Comparison of ENCODE assay signal across 24 cellular contexts in the genomic region with DNA sequence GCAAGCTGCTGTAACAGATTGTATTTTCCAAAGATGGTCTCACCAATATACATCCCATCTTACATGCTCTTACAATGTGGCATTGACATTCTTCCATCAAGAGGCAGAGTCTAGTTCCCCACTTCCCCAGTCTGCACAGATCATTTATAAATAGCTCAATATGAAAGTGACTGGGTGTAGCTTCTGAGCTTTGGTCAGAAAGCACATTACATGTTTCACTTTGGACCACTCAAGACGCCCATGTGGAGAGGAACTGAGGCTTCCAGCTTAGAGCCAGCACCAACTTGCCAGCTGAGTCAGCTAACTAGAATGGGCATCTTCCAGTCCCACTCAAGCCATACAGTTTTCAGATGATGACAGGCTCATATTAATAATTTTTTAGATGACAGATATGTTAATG. TPM values are rescaled to one million over a fixed set of nuclear protein-coding genes. Genes with fewer than 3 reads are reported as not detected.
A peak's percentile ranks its signal among the peaks of the same experiment; 100 is the strongest.
DNase-seq lines count a peak whose midpoint lies in the region; ATAC-seq, FAIRE-seq and TF ChIP-seq lines count a peak whose summit lies in the region.
"Had no signal": no experiment of that assay in that cellular context is flagged by ENCODE, and none has a peak within 500 bp of the region (broad histone marks: within the 10 kb centered on the region; RNA-seq: fewer than 3 reads in every experiment).

No MANE protein-coding gene starts in this region.

- H3K4me1 ChIP-seq in astrocyte (ENCODE audit: insufficient read depth, low read length) = no peaks in the 10 kb centered on the region
- no peaks in the 10 kb centered on the region for H3K4me1 ChIP-seq in vagina
- peaks cover 11% of the 10 kb centered on the region for H3K4me1 ChIP-seq in PC-3 (ENCODE audit: insufficient read depth, low read length)
- no peaks in the 10 kb centered on the region for H3K4me1 ChIP-seq in HAP-1
- H3K4me1 ChIP-seq: SJCRH30 had no signal

- H3K4me3 Mint-ChIP-seq in astrocyte (ENCODE audit: unreplicated experiment) = no peak overlapping the region
- H3K4me3 Mint-ChIP-seq: CD4-positive, alpha-beta T cell had no signal

- no peak overlapping the region for H3K4me2 ChIP-seq in astrocyte (ENCODE audit: low read length)
- H3K4me2 ChIP-seq in PC-3 (ENCODE audit: low read length) = no peak overlapping the region

- TF ChIP-seq CTCF in astrocyte (IDR thresholded peaks at IDR 0.05; ENCODE audit: insufficient read depth, low read depth, low read length) (no peak), vagina (IDR thresholded peaks at IDR 0.05) (no peak), PC-3 (conservative IDR thresholded peaks at IDR 0.05; ENCODE audit: low read depth, low read length) (no peak)

- H3K79me2 ChIP-seq in astrocyte (ENCODE audit: insufficient read depth, low read length) (no peaks in the 10 kb centered on the region), PC-3 (ENCODE audit: low read length) (no peaks in the 10 kb centered on the region)

- no peak overlapping the region for H2AFZ ChIP-seq in astrocyte (ENCODE audit: low read depth, low read length)
- no peak overlapping the region for H2AFZ ChIP-seq in PC-3 (ENCODE audit: low read length)

- in situ Hi-C loops in HAP-1 (cut with MboI; ENCODE audit: low sequenced_read_pairs) = no loop called here

- intact Hi-C loops in vagina (cut with DNase I) = no loop called here
- intact Hi-C loops in PC-3 (cut with micrococcal nuclease) = no loop called here

- no peak overlapping the region for H3K27ac ChIP-seq in astrocyte (ENCODE audit: low read depth, low read length)
- H3K27ac ChIP-seq in vagina = no peak overlapping the region
- H3K27ac ChIP-seq in PC-3 (ENCODE audit: low read length) = no peak overlapping the region
- H3K27ac ChIP-seq: RWPE1, SJCRH30 had no signal

- no peaks in the 10 kb centered on the region for H3K9me2 ChIP-seq in PC-3 (replicated peaks; ENCODE audit: low read length)

- no peaks in the 10 kb centered on the region for H3K36me3 ChIP-seq in astrocyte (ENCODE audit: insufficient read depth, low read length)
- H3K36me3 ChIP-seq in vagina = no peaks in the 10 kb centered on the region
- no peaks in the 10 kb centered on the region for H3K36me3 ChIP-seq in PC-3 (ENCODE audit: low read depth, low read length)
- no peaks in the 10 kb centered on the region for H3K36me3 ChIP-seq in HAP-1 (replicated peaks)

- no peaks in the 10 kb centered on the region for H4K20me1 ChIP-seq in astrocyte (ENCODE audit: insufficient read depth, low read length)
- H4K20me1 ChIP-seq in PC-3 (ENCODE audit: low read length) = no peaks in the 10 kb centered on the region

- H3K9ac ChIP-seq in astrocyte (ENCODE audit: low read length) (no peak overlapping the region), PC-3 (ENCODE audit: low read length) (no peak overlapping the region)

- no peaks in the 10 kb centered on the region for H3K9me3 ChIP-seq in astrocyte (ENCODE audit: insufficient read depth, low read depth, low read length)
- H3K9me3 ChIP-seq in vagina = no peaks in the 10 kb centered on the region
- H3K9me3 ChIP-seq in PC-3 (ENCODE audit: low read length) = no peaks in the 10 kb centered on the region
- H3K9me3 ChIP-seq in HAP-1 = no peaks in the 10 kb centered on the region
- H3K9me3 ChIP-seq: SJCRH30 had no signal

- H3K27me3 ChIP-seq in astrocyte (ENCODE audit: insufficient read depth, low read length) (no peaks in the 10 kb centered on the region), vagina (no peaks in the 10 kb centered on the region), PC-3 (ENCODE audit: low read length) (no peaks in the 10 kb centered on the region), HAP-1 (ENCODE audit: low read depth) (no peaks in the 10 kb centered on the region)
- H3K27me3 ChIP-seq: SJCRH30 had no signal

- ATAC-seq in HG03025 (IDR thresholded peaks at IDR 0.05; ENCODE audit: low FRiP score, unreplicated experiment) (peak; percentile 66), PC-3 (no peak)

- no peaks in the 10 kb centered on the region for H3K36me3 Mint-ChIP-seq in astrocyte (ENCODE audit: low read depth, unreplicated experiment)

- POLR2A ChIA-PET in PC-3 (lab: Charles Lee; ENCODE audit: unreplicated experiment) = no interaction called here

- no TSS peak for BruUV-seq in PC-3 (replicated peaks; lab: Mats Ljungman, UMichigan)

- H3K9me3 Mint-ChIP-seq in astrocyte (ENCODE audit: unreplicated experiment) = no peaks in the 10 kb centered on the region
- H3K9me3 Mint-ChIP-seq: CD4-positive, alpha-beta T cell had no signal

- H3K27ac Mint-ChIP-seq in astrocyte (ENCODE audit: unreplicated experiment) = no peak overlapping the region
- H3K27ac Mint-ChIP-seq: CD4-positive, alpha-beta T cell had no signal

- DNase-seq in GM12891 (ENCODE audit: insufficient read length, low spot score) (no peak), GM19239 (ENCODE audit: insufficient read length, low spot score) (peak; percentile 9), astrocyte (ENCODE audit: low read depth) (no peak), vagina (ENCODE audit: extremely low spot score in 2 of 2) (no peak), PC-3 (no peak), HAP-1 (ENCODE audit: low spot score in 2 of 2) (no peak), activated gamma-delta T cell treated with Interleukin-2 at 50 U/mL for 16 hours (no peak)
- DNase-seq: AML-193; CD4-positive, alpha-beta T cell; DMS79 treated with DMSO at 0.1 percent for 48 hours; GDM1; HCEC 1CT; KG1; NCI-H1105; NCI-H1930; NCI-H2171 treated with DMSO at 0.1 percent for 48 hours; NCI-H510A; SJCRH30; T-helper 9 cell had no signal

- H3K4me1 Mint-ChIP-seq in astrocyte (ENCODE audit: low read depth, unreplicated experiment) = no peaks in the 10 kb centered on the region

- CTCF ChIA-PET in PC-3 (lab: Charles Lee) = no interaction called here

- FAIRE-seq in GM12891 (lab: Jason Lieb, UNC) = no peak
- FAIRE-seq in GM19239 (lab: Jason Lieb, UNC) = no peak
- FAIRE-seq in astrocyte (lab: Jason Lieb, UNC) = peak; percentile 37
- FAIRE-seq: GM18507 had no signal

- no peaks in the 10 kb centered on the region for H3F3A ChIP-seq in PC-3 (ENCODE audit: low read length, unreplicated experiment)

- H3K4me3 ChIP-seq in astrocyte (ENCODE audit: insufficient read depth, low read depth, low read length) (no peak overlapping the region), vagina (no peak overlapping the region), PC-3 (ENCODE audit: low read length) (no peak overlapping the region), HAP-1 (no peak overlapping the region)
- H3K4me3 ChIP-seq: SJCRH30 had no signal

- H3K27me3 Mint-ChIP-seq in astrocyte (ENCODE audit: low read depth, unreplicated experiment) = no peaks in the 10 kb centered on the region

- TF ChIP-seq POLR2A in GM12891 (IDR thresholded peaks at IDR 0.05; ENCODE audit: low read depth, low read length) (no peak), vagina (IDR thresholded peaks at IDR 0.05) (no peak)

TF ChIP-seq in GM12891, 5 proteins besides CTCF, POLR2A, EP300 and RAD21:
- no peak for TF ChIP-seq POU2F2 (IDR thresholded peaks at IDR 0.05; ENCODE audit: low read depth, low read length)
- TF ChIP-seq SPI1 (IDR thresholded peaks at IDR 0.05; ENCODE audit: low read depth, low read length) = peak; percentile 18; the same call in 1 of the 2 replicates

RNA-seq across cellular contexts. Expression of gene GREM1, which starts 45.5 kb away (rescaled TPM):
- not detected for polyA plus RNA-seq in GM12891 (2012; ENCODE audit: low read depth, missing spikeins)
- total RNA-seq in astrocyte = 74.5 and 112 TPM in 2 replicates
- 122 TPM for total RNA-seq in vagina
- 0.58 and 1.6 TPM in 2 replicates for total RNA-seq in PC-3 (2014; rRNA removed)
- total RNA-seq: CD4-positive, alpha-beta T cell; MCF 10A; OCI-LY7 had no signal

Comparison
In these comparisons a context has a peak if more than half of its experiments do, and no peak if none do; other contexts are left out.
1. RNA of gene GREM1, which starts 45.5 kb away (total RNA-seq): 122 TPM in vagina (single experiment) and 74.5 to 112 TPM in astrocyte; 0.58 to 1.6 TPM in PC-3; every median in the first group is over 10 times any median in the second.